In the genomic region with DNA sequence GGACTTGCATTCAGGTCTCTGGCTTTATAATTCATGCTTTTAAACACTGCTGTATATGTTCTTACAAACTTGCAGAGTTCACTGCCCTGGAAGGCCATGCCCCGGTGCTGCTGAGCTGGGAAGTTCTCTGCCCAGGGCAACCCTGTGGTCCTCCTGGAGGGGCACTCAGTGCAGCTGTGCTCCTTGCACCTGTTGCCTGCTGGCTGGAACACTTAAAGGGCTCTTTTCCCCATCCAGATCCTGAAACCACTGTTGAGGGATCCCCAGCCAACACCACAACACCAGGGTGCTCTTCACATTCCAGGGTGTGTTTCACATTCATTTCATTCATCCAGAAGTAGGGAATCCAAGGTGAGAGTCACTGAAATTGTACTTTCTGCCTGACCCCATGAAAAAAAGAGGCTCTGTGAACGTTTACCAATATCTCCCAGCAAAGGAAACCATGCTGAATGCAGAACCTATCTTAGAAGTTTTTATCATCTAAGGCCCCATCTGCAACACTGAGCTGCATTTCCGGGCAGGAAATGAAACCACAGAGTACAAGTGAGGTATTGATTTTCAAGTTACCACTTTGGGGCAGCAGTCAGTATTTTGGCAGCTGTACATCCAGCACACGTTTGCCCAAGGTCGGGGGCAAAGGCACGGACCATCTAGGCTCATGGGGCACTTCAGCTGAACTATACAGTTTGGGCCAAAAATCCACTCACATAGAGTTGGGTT, we compare ENCODE assay signal across 7 cellular contexts. TPM values are rescaled to one million over a fixed set of nuclear protein-coding genes. Genes with fewer than 3 reads are reported as not detected.
DNase-seq lines count a peak whose midpoint lies in the region; ATAC-seq and TF ChIP-seq lines count a peak whose summit lies in the region.

No MANE protein-coding gene starts in this region.

- peak overlapping the region; percentile 98 for H3K27ac Mint-ChIP-seq in activated T-helper 2 cell treated with anti-CD3 and anti-CD28 coated beads, Interferon-gamma antibody, Interleukin-2, Interleukin-4, amounts not matched to agents 10 μg/mL and 5 μg/mL and 100 μg/mL, durations not matched to agents 14 hours and 24 hours and 36 hours

- H3K27me3 Mint-ChIP-seq in activated T-helper 2 cell treated with anti-CD3 and anti-CD28 coated beads, Interferon-gamma antibody, Interleukin-2, Interleukin-4, amounts not matched to agents 10 μg/mL and 5 μg/mL and 100 μg/mL, durations not matched to agents 14 hours and 24 hours and 36 hours (ENCODE audit: low read depth), result no peaks in the 10 kb centered on the region

- H3K9me3 ChIP-seq in upper lobe of right lung, result no peaks in the 10 kb centered on the region

- H3K4me3 ChIP-seq in upper lobe of right lung (no peak overlapping the region), brain microvascular endothelial cell (ENCODE audit: low read depth, low read length) (no peak overlapping the region)

- peak; percentile 79 for ATAC-seq in GM19023 (IDR thresholded peaks at IDR 0.05; ENCODE audit: unreplicated experiment)
- ATAC-seq in HG02759 (IDR thresholded peaks at IDR 0.05; ENCODE audit: unreplicated experiment), result peak; percentile 82
- ATAC-seq in upper lobe of right lung, result peak; percentile 55

- no peaks in the 10 kb centered on the region for H3K27me3 ChIP-seq in upper lobe of right lung
- H3K27me3 ChIP-seq in brain microvascular endothelial cell (replicated peaks), result no peaks in the 10 kb centered on the region

- intact Hi-C loops in activated T-helper 2 cell treated with anti-CD3 and anti-CD28 coated beads, Interferon-gamma antibody, Interleukin-2, Interleukin-4, amounts not matched to agents 10 μg/mL and 5 μg/mL and 100 μg/mL, durations not matched to agents 14 hours and 24 hours and 36 hours (cut with micrococcal nuclease), result loop anchor here (1.0 to 5.0 kb wide), 2 partner anchors 17 to 52 kb away; a partner anchor contains a TSS
- intact Hi-C loops in upper lobe of right lung (cut with DNase I), result no loop called here

- H3K9me3 Mint-ChIP-seq in activated T-helper 2 cell treated with anti-CD3 and anti-CD28 coated beads, Interferon-gamma antibody, Interleukin-2, Interleukin-4, amounts not matched to agents 10 μg/mL and 5 μg/mL and 100 μg/mL, durations not matched to agents 14 hours and 24 hours and 36 hours, result peaks cover 11% of the 10 kb centered on the region

- peaks cover 72% of the 10 kb centered on the region for H3K4me1 Mint-ChIP-seq in activated T-helper 2 cell treated with anti-CD3 and anti-CD28 coated beads, Interferon-gamma antibody, Interleukin-2, Interleukin-4, amounts not matched to agents 10 μg/mL and 5 μg/mL and 100 μg/mL, durations not matched to agents 14 hours and 24 hours and 36 hours (ENCODE audit: low read depth)

- H3K36me3 ChIP-seq in upper lobe of right lung (no peaks in the 10 kb centered on the region), brain microvascular endothelial cell (replicated peaks) (no peaks in the 10 kb centered on the region)

- peaks cover 8% of the 10 kb centered on the region for H3K36me3 Mint-ChIP-seq in activated T-helper 2 cell treated with anti-CD3 and anti-CD28 coated beads, Interferon-gamma antibody, Interleukin-2, Interleukin-4, amounts not matched to agents 10 μg/mL and 5 μg/mL and 100 μg/mL, durations not matched to agents 14 hours and 24 hours and 36 hours (ENCODE audit: low read depth)

- no peaks in the 10 kb centered on the region for H3K4me1 ChIP-seq in upper lobe of right lung

- DNase-seq in NCI-H69 (lab: John Stamatoyannopoulos, UW) (peak; percentile 71), upper lobe of right lung (no peak), SW480 (ENCODE audit: low spot score) (no peak), brain microvascular endothelial cell (no peak)
- peak; percentile 60 for DNase-seq in activated T-helper 2 cell treated with anti-CD3 and anti-CD28 coated beads, Interferon-gamma antibody, Interleukin-2, Interleukin-4, amounts not matched to agents 10 μg/mL and 5 μg/mL and 100 μg/mL, durations not matched to agents 14 hours and 24 hours and 36 hours (ENCODE audit: low spot score)

- in situ Hi-C loops in brain microvascular endothelial cell (cut with HindIII; ENCODE audit: low pct_ligation_motif_present, low sequenced_read_pairs), result no loop called here

- peak overlapping the region; percentile 55 for H3K27ac ChIP-seq in upper lobe of right lung
- H3K27ac ChIP-seq in brain microvascular endothelial cell, result no peak overlapping the region

- TF ChIP-seq CTCF in upper lobe of right lung (IDR thresholded peaks at IDR 0.05) (no peak), brain microvascular endothelial cell (IDR thresholded peaks at IDR 0.05; ENCODE audit: low read depth, low read length, missing control alignments) (no peak)

- peak overlapping the region; percentile 78 for H3K4me3 Mint-ChIP-seq in activated T-helper 2 cell treated with anti-CD3 and anti-CD28 coated beads, Interferon-gamma antibody, Interleukin-2, Interleukin-4, amounts not matched to agents 10 μg/mL and 5 μg/mL and 100 μg/mL, durations not matched to agents 14 hours and 24 hours and 36 hours (ENCODE audit: low read depth)

RNA-seq across cellular contexts. Expression of a gene that starts 16.4 kb away (rescaled TPM):
- total RNA-seq in activated T-helper 2 cell treated with anti-CD3 and anti-CD28 coated beads, Interferon-gamma antibody, Interleukin-2, Interleukin-4, amounts not matched to agents 10 μg/mL and 5 μg/mL and 100 μg/mL, durations not matched to agents 14 hours and 24 hours and 36 hours, result 30.0 and 35.3 TPM in 2 replicates
- total RNA-seq in upper lobe of right lung, result 44.8 TPM

Comparison
In these comparisons a context has a peak if more than half of its experiments do, and no peak if none do; other contexts are left out.
1. DNase-seq: peak in NCI-H69 (single experiment) and activated T-helper 2 cell treated with anti-CD3 and anti-CD28 coated beads, Interferon-gamma antibody, Interleukin-2, Interleukin-4, amounts not matched to agents 10 μg/mL and 5 μg/mL and 100 μg/mL, durations not matched to agents 14 hours and 24 hours and 36 hours (single experiment); none in upper lobe of right lung (single experiment), SW480 (single experiment) and brain microvascular endothelial cell (single experiment).
2. Peak in every context shown above with its lines, with median percentiles within 50 percentile points of each other: ATAC-seq.